In the genomic region with DNA sequence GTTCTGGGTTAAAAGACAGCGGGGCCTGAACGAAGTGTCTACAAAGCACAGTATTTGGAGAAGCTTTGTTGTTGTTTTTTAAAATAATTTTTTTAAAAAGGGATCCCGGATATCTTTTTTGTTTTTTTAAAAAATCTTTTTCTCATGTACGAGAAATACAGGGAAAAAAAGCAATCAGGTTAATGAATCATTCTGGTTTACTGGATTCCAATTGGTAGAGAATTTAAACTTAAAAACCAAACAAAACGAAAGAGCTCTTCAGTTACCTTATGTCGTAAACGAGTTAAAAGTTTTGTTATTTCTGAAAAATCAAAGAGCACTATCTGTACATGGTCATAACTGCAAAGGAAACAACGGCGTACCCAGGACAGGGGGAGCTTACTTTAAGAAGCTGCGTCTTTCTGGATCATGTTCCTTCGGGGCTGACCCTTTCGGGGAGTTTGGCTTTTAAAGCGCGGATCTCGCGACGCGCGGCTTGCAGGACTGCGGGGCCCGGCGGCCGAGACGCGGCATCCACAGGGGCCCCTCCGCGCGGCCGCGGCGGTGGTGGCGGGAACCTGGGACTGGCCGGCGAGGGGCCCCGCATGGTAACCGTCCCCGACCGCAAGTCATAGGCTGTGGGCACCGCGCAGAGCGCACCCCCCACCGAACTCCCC, we compare ENCODE assay signal across 8 cellular contexts. TPM values are rescaled to one million over a fixed set of nuclear protein-coding genes. Genes with fewer than 3 reads are reported as not detected.
A peak's percentile ranks its signal among the peaks of the same experiment; 100 is the strongest.
DNase-seq lines count a peak whose midpoint lies in the region; FAIRE-seq lines count a peak whose summit lies in the region.

No MANE protein-coding gene starts in this region.

- POLR2A ChIA-PET in activated CD4-positive, alpha-beta memory T cell treated with anti-CD3 and anti-CD28 coated beads, Interleukin-2, amount 10 ng/mL, durations not matched to agents 7 days and 5 days (lab: Charles Lee): interaction anchor here (1.0 to 1.3 kb wide), 2 partner anchors 10 to 121 kb away, joined by 3 to 4 read pairs; a partner anchor contains a TSS

- H3K27me3 ChIP-seq in HAP-1 (ENCODE audit: low read depth): no peaks in the 10 kb centered on the region
- H3K27me3 ChIP-seq in neuron (ENCODE audit: insufficient read depth, low read length): peaks cover 54% of the 10 kb centered on the region

- H3K36me3 ChIP-seq in HAP-1 (replicated peaks) (no peaks in the 10 kb centered on the region), neuron (ENCODE audit: insufficient read depth, low read length) (no peaks in the 10 kb centered on the region)

- H3K9me3 Mint-ChIP-seq in activated CD4-positive, alpha-beta memory T cell treated with anti-CD3 and anti-CD28 coated beads, Interleukin-2, amount 10 ng/mL, durations not matched to agents 7 days and 5 days: no peaks in the 10 kb centered on the region

- no peaks in the 10 kb centered on the region for H3K36me3 Mint-ChIP-seq in activated CD4-positive, alpha-beta memory T cell treated with anti-CD3 and anti-CD28 coated beads, Interleukin-2, amount 10 ng/mL, durations not matched to agents 7 days and 5 days (ENCODE audit: low read depth)

- DNase-seq in COR-L47 (lab: John Stamatoyannopoulos, UW) (peak; percentile 19), HAP-1 (ENCODE audit: low spot score in 2 of 2) (peak; percentile 43 to 58), frontal cortex (ENCODE audit: low spot score in 2 of 2) (peak; percentile 12 to 22), GM19239 (ENCODE audit: insufficient read length, low spot score) (no peak), epidermal melanocyte (ENCODE audit: insufficient read length, low spot score) (no peak), SIG-M5 (lab: John Stamatoyannopoulos, UW) (no peak)
- no peak for DNase-seq in activated CD4-positive, alpha-beta memory T cell treated with anti-CD3 and anti-CD28 coated beads, Interleukin-2, amount 10 ng/mL, durations not matched to agents 7 days and 5 days

- H3K4me1 Mint-ChIP-seq in activated CD4-positive, alpha-beta memory T cell treated with anti-CD3 and anti-CD28 coated beads, Interleukin-2, amount 10 ng/mL, durations not matched to agents 7 days and 5 days: peaks cover 5% of the 10 kb centered on the region

- H3K9me3 ChIP-seq in HAP-1: no peaks in the 10 kb centered on the region
- peaks cover 6% of the 10 kb centered on the region for H3K9me3 ChIP-seq in neuron (ENCODE audit: low read length)

- in situ Hi-C loops in HAP-1 (cut with MboI; ENCODE audit: low sequenced_read_pairs): no loop called here

- peak overlapping the region; percentile 72 for H2AFZ ChIP-seq in neuron (ENCODE audit: low read depth, low read length)

- H3K27ac Mint-ChIP-seq in activated CD4-positive, alpha-beta memory T cell treated with anti-CD3 and anti-CD28 coated beads, Interleukin-2, amount 10 ng/mL, durations not matched to agents 7 days and 5 days: no peak overlapping the region

- CTCF ChIA-PET in activated CD4-positive, alpha-beta memory T cell treated with anti-CD3 and anti-CD28 coated beads, Interleukin-2, amount 10 ng/mL, durations not matched to agents 7 days and 5 days (lab: Charles Lee): interaction anchor here (0.7 kb wide), 3 partner anchors 50 to 1958 kb away, joined by 4 read pairs; no protein-coding TSS in a partner anchor

- H3K4me3 ChIP-seq in HAP-1: peak overlapping the region; percentile 43
- peak overlapping the region; percentile 12 for H3K4me3 ChIP-seq in neuron (ENCODE audit: low read length)

- peak overlapping the region; percentile 67 for H3K4me3 Mint-ChIP-seq in activated CD4-positive, alpha-beta memory T cell treated with anti-CD3 and anti-CD28 coated beads, Interleukin-2, amount 10 ng/mL, durations not matched to agents 7 days and 5 days

- FAIRE-seq in frontal cortex (lab: Jason Lieb, UNC) (no peak), GM19239 (lab: Jason Lieb, UNC) (no peak)

- peaks cover 87% of the 10 kb centered on the region for H3K27me3 Mint-ChIP-seq in activated CD4-positive, alpha-beta memory T cell treated with anti-CD3 and anti-CD28 coated beads, Interleukin-2, amount 10 ng/mL, durations not matched to agents 7 days and 5 days

- no peaks in the 10 kb centered on the region for H3K4me1 ChIP-seq in HAP-1
- peaks cover 7% of the 10 kb centered on the region for H3K4me1 ChIP-seq in neuron (ENCODE audit: insufficient read depth, low read length)

RNA-seq across cellular contexts. Expression of a gene that starts 0.9 kb away (rescaled TPM):
- total RNA-seq in activated CD4-positive, alpha-beta memory T cell treated with anti-CD3 and anti-CD28 coated beads, Interleukin-2, amount 10 ng/mL, durations not matched to agents 7 days and 5 days: not detected
- 0.41 TPM for total RNA-seq in frontal cortex

Comparison
In these comparisons a context has a peak if more than half of its experiments do, and no peak if none do; other contexts are left out.
1. DNase-seq: peak in COR-L47 (single experiment), HAP-1 (2 of 2) and frontal cortex (2 of 2); none in activated CD4-positive, alpha-beta memory T cell treated with anti-CD3 and anti-CD28 coated beads, Interleukin-2, amount 10 ng/mL, durations not matched to agents 7 days and 5 days (single experiment), GM19239 (single experiment), epidermal melanocyte (single experiment) and SIG-M5 (single experiment).